Comparison of ENCODE assay signal across 15 cellular contexts in the genomic region with DNA sequence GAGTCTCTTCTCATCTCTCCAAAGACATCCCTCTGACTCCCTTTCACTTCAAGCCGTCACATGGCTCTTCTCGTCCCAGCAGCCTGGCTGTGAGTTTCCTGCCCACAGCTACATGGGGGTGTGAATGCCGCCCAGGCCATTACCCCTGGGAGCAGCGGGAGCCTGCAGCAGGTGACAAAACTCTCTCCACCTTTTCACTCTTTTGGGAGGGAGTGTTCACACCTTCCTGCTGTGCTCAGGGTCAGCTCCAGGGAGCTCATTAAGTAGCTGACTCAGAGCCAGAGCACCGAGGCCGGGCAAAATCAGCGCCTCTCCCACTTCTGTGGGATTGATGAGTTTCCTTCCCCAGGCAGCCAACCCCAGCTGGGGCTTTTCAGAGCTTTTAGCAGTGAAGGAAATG.
DNase-seq lines count a peak whose midpoint lies in the region; ATAC-seq and TF ChIP-seq lines count a peak whose summit lies in the region.
"Had no signal": no experiment of that assay in that cellular context is flagged by ENCODE, and none has a peak within 500 bp of the region (broad histone marks: within the 10 kb centered on the region; RNA-seq: fewer than 3 reads in every experiment).

No MANE protein-coding gene starts in this region.

- H3K4me2 ChIP-seq in H9 (ENCODE audit: insufficient read depth, insufficient read length, low read length) (no peak overlapping the region), GM23248 (ENCODE audit: unreplicated experiment) (no peak overlapping the region)

- in situ Hi-C loops in transverse colon (cut with MboI; ENCODE audit: low pct_ligation_motif_present in 1 of 4, low pct_unique_long_range_greater_than_20kb in 1 of 4, low sequenced_read_pairs in 3 of 4) = no loop called here
- in situ Hi-C loops in GM23248 (cut with MboI) = no loop called here

- H4K5ac ChIP-seq in H9 (ENCODE audit: insufficient read length, low read depth, low read length) = no peak overlapping the region

- H3K4me3 ChIP-seq in transverse colon (no peak overlapping the region), GM23248 (no peak overlapping the region)
- H3K4me3 ChIP-seq: SJCRH30 had no signal

- WGBS in H9 (ENCODE audit: extremely low coverage, insufficient read length, low lambda C conversion rate) = no CpG with 5 or more reads among the region's 7 CpGs
- 91% methylated on average over 7 of the region's 7 CpGs; no CpG with 5 or more reads in 1 of the 2 donors for WGBS in transverse colon (ENCODE audit: low coverage in 1 of 2), 2 donors
- 71 to 75% methylated on average over 7 of the region's 7 CpGs for WGBS in GM23248 (ENCODE audit: low coverage in 1 of 2, low lambda C conversion rate in 2 of 2, missing lambda C conversion rate in 2 of 2), 2 experiments

- H3F3A ChIP-seq in GM23248 (ENCODE audit: insufficient read depth) = no peaks in the 10 kb centered on the region

- no peak overlapping the region for H2AK5ac ChIP-seq in H9 (ENCODE audit: insufficient read length, low read length)

- H4K20me1 ChIP-seq in H9 (ENCODE audit: control insufficient read depth, insufficient read depth, insufficient read length) = no peaks in the 10 kb centered on the region
- no peaks in the 10 kb centered on the region for H4K20me1 ChIP-seq in GM23248 (ENCODE audit: insufficient read depth)

- H3K36me3 ChIP-seq in transverse colon = no peaks in the 10 kb centered on the region
- H3K36me3 ChIP-seq in GM23248 (ENCODE audit: low read depth) = no peaks in the 10 kb centered on the region
- H3K36me3 ChIP-seq: SJCRH30 had no signal

- no peak for ATAC-seq in T-helper 17 cell
- ATAC-seq: HCT116, HepG2, natural killer cell had no signal

- no peak overlapping the region for H3K4ac ChIP-seq in H9 (ENCODE audit: low read depth, low read length)

- H3K9me2 ChIP-seq in GM23248 (ENCODE audit: insufficient read depth) = no peaks in the 10 kb centered on the region

- H2BK12ac ChIP-seq in H9 (ENCODE audit: insufficient read length, low read depth, low read length) = no peak overlapping the region

- intact Hi-C loops in transverse colon (cut with DNase I; ENCODE audit: low total_unique reads) = no loop called here

- H2BK5ac ChIP-seq in H9 (ENCODE audit: insufficient read length, low read length) = no peak overlapping the region

- H3K9me3 ChIP-seq in H9 (ENCODE audit: control insufficient read depth, low read depth, low read length) (no peaks in the 10 kb centered on the region), T-helper 17 cell (ENCODE audit: control insufficient read depth, low read length, poor library complexity, severe bottlenecking) (no peaks in the 10 kb centered on the region), transverse colon (no peaks in the 10 kb centered on the region), GM23248 (ENCODE audit: low read depth) (no peaks in the 10 kb centered on the region)
- H3K9me3 ChIP-seq: SJCRH30 had no signal

- H3K36me3 Mint-ChIP-seq in H9 (ENCODE audit: insufficient read depth in 1 of 3, low read depth in 3 of 3) = peaks cover 1 to 10% (median 6%) of the 10 kb centered on the region in 3 experiments; a peak in 4 of 7 replicates
- peaks cover 2% of the 10 kb centered on the region for H3K36me3 Mint-ChIP-seq in T-helper 17 cell (ENCODE audit: low read depth)

- H3K9ac ChIP-seq in H9 (ENCODE audit: extremely low read depth, insufficient read length, low read length) (no peak overlapping the region), GM23248 (no peak overlapping the region)

- H3T11ph ChIP-seq in H9 (ENCODE audit: low read length) = no peak overlapping the region

- H3K4me1 Mint-ChIP-seq in H9 (peaks cover 0 to 4% of the 10 kb centered on the region in 2 experiments; a peak in 3 of 4 replicates), T-helper 17 cell (no peaks in the 10 kb centered on the region)
- H3K4me1 Mint-ChIP-seq: immature natural killer cell had no signal

- no peak overlapping the region for H2BK20ac ChIP-seq in H9 (ENCODE audit: low read depth, low read length, poor library complexity, severe bottlenecking)

- no peaks in the 10 kb centered on the region for H3K27me3 Mint-ChIP-seq in H9 (ENCODE audit: low read depth)
- H3K27me3 Mint-ChIP-seq in T-helper 17 cell = no peaks in the 10 kb centered on the region

- no peak overlapping the region for H3K27ac ChIP-seq in H9 (ENCODE audit: insufficient read length, low read depth, low read length)
- no peak overlapping the region for H3K27ac ChIP-seq in transverse colon
- no peak overlapping the region for H3K27ac ChIP-seq in GM23248
- H3K27ac ChIP-seq: SJCRH30 had no signal

- H3K79me1 ChIP-seq in H9 (ENCODE audit: insufficient read depth, low read depth, low read length, poor library complexity, severe bottlenecking) = no peaks in the 10 kb centered on the region

- peak overlapping the region; percentile 48 for H2BK120ac ChIP-seq in H9 (ENCODE audit: low read depth, low read length, poor library complexity, severe bottlenecking)

- H2BK15ac ChIP-seq in H9 (ENCODE audit: low read depth, low read length) = no peak overlapping the region

- H2AFZ ChIP-seq in H9 (ENCODE audit: low read length) (no peak overlapping the region), GM23248 (no peak overlapping the region)

- no peak overlapping the region for H3K23ac ChIP-seq in H9 (ENCODE audit: insufficient read length, low read depth, low read length)

- no peak for TF ChIP-seq CTCF in H9 (conservative IDR thresholded peaks at IDR 0.05)
- TF ChIP-seq CTCF in transverse colon (IDR thresholded peaks at IDR 0.05) = no peak

- H3K4me3 Mint-ChIP-seq in H9 (no peak overlapping the region), T-helper 17 cell (no peak overlapping the region)
- H3K4me3 Mint-ChIP-seq: immature natural killer cell, natural killer cell had no signal

- no peaks in the 10 kb centered on the region for H3K9me3 Mint-ChIP-seq in H9
- H3K9me3 Mint-ChIP-seq: natural killer cell had no signal

- no peak overlapping the region for H3K56ac ChIP-seq in H9 (ENCODE audit: insufficient read length, low read depth, low read length)

- H3K4me1 ChIP-seq in H9 (ENCODE audit: insufficient read depth, low read length) (no peaks in the 10 kb centered on the region), transverse colon (no peaks in the 10 kb centered on the region), GM23248 (ENCODE audit: insufficient read depth) (no peaks in the 10 kb centered on the region)
- H3K4me1 ChIP-seq: SJCRH30 had no signal

- TF ChIP-seq EP300 in transverse colon (IDR thresholded peaks at IDR 0.05; ENCODE audit: low read depth) = no peak

- no peaks in the 10 kb centered on the region for H3K23me2 ChIP-seq in H9 (ENCODE audit: insufficient read length, low read depth, low read length, poor library complexity, severe bottlenecking)

- H3K27me3 ChIP-seq in H9 (ENCODE audit: insufficient read depth, low read length) = no peaks in the 10 kb centered on the region
- H3K27me3 ChIP-seq in transverse colon = no peaks in the 10 kb centered on the region
- no peaks in the 10 kb centered on the region for H3K27me3 ChIP-seq in GM23248 (replicated peaks; ENCODE audit: insufficient read depth)
- H3K27me3 ChIP-seq: SJCRH30 had no signal

- no peak overlapping the region for H4K91ac ChIP-seq in H9 (ENCODE audit: insufficient read length, low read depth, low read length)

- no peak overlapping the region for H3K14ac ChIP-seq in H9 (ENCODE audit: insufficient read depth, low read length)

- no peak overlapping the region for H3K18ac ChIP-seq in H9 (ENCODE audit: insufficient read length, low read depth, low read length)

- H3K27ac Mint-ChIP-seq in H9 (peak overlapping the region in 1 of 3 experiments; percentile 13; a peak in 1 of 7 replicates), T-helper 17 cell (peak overlapping the region; percentile 37)
- H3K27ac Mint-ChIP-seq: immature natural killer cell, natural killer cell had no signal

- TF ChIP-seq POLR2A in transverse colon (IDR thresholded peaks at IDR 0.05) = no peak

- H3K79me2 ChIP-seq in H9 (ENCODE audit: insufficient read depth, low read length) (no peaks in the 10 kb centered on the region), GM23248 (ENCODE audit: insufficient read depth) (no peaks in the 10 kb centered on the region)

- no peak overlapping the region for H4K8ac ChIP-seq in H9 (replicated peaks; ENCODE audit: insufficient read length, low read depth, low read length)

- DNase-seq in AG08396 (ENCODE audit: low spot score) = peak; percentile 2
- peak; percentile 39 for DNase-seq in H9
- DNase-seq in T-helper 17 cell = no peak
- peak; percentile 70 for DNase-seq in islet precursor cell
- no peak for DNase-seq in transverse colon
- DNase-seq in activated effector memory CD4-positive, alpha-beta T cell treated with anti-CD3 and anti-CD28 coated beads, Interleukin-2, amount 50 U/mL, for 16 hours = no peak
- no peak for DNase-seq in GM23248
- no peak for DNase-seq in dermis blood vessel endothelial cell
- DNase-seq: activated naive CD4-positive, alpha-beta T cell treated with Interleukin-2 at 50 U/mL for 16 hours; GF-D8; immature natural killer cell; natural killer cell; SJCRH30 had no signal

Comparison
In these comparisons a context has a peak if more than half of its experiments do, and no peak if none do; other contexts are left out.
1. DNase-seq: peak in AG08396 (single experiment), H9 (single experiment) and islet precursor cell (single experiment); none in T-helper 17 cell (0 of 3), transverse colon (single experiment), activated effector memory CD4-positive, alpha-beta T cell treated with anti-CD3 and anti-CD28 coated beads, Interleukin-2, amount 50 U/mL, for 16 hours (single experiment), GM23248 (single experiment) and dermis blood vessel endothelial cell (single experiment).